ENCODE assay signal across 18 cellular contexts in the genomic region with DNA sequence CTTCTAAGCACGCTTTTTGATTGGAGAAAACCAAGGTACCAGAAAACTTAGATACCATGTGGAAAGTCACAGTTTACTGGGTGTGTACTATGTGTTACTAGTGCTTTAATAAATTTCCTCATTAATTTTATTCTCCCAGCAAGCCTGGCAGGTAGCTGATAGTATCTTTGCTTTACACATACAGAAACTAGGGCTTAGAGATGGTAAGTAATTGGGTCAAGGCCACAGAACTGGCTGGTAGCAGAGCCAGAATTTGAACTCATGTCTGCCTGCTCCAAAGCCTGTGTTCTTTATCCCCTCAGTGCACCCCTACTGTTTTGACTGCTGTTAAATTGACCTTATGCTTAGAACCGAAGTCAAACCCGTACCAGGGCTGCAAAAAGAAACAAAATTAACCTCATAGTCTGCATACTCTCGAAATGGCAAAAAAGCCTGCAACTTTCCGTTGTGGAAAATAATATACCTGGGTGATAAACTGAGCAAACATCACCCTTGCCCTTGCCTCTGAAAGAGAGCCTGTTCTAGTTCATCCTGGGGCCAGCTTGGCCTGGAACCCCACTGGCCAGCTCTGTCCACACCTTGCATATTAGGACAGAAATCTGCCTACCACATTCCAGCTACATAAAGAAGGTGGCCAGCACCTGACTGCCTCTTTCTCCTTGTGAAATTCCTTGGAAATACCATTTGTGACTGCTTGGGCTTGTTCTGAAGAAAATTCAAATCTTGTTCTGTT.
DNase-seq lines count a peak whose midpoint lies in the region; ATAC-seq, FAIRE-seq and TF ChIP-seq lines count a peak whose summit lies in the region.
"Had no signal": no experiment of that assay in that cellular context is flagged by ENCODE, and none has a peak within 500 bp of the region (broad histone marks: within the 10 kb centered on the region; RNA-seq: fewer than 3 reads in every experiment).

No MANE protein-coding gene starts in this region.

- H2BK12ac ChIP-seq in mesenchymal stem cell (ENCODE audit: low read length in 2 of 2): no peak overlapping the region

- no peak overlapping the region for H2BK15ac ChIP-seq in mesenchymal stem cell (ENCODE audit: low read depth, poor library complexity, severe bottlenecking)

- H3K27me3 Mint-ChIP-seq in activated T-cell treated with anti-CD3 and anti-CD28 coated beads, Interleukin-2, amount 50 U/mL, for 24 hours: no peaks in the 10 kb centered on the region
- no peaks in the 10 kb centered on the region for H3K27me3 Mint-ChIP-seq in astrocyte (ENCODE audit: low read depth, unreplicated experiment)

- H2BK120ac ChIP-seq in mesenchymal stem cell (ENCODE audit: low read depth, low read length): no peak overlapping the region

- no peak overlapping the region for H2AFZ ChIP-seq in astrocyte (ENCODE audit: low read depth, low read length)
- no peak overlapping the region for H2AFZ ChIP-seq in mesenchymal stem cell (ENCODE audit: low read depth, low read length)

- peak overlapping the region; percentile 87 for H2AK5ac ChIP-seq in mesenchymal stem cell (ENCODE audit: low read length, severe bottlenecking)

- no peak overlapping the region for H3K4me3 ChIP-seq in astrocyte (ENCODE audit: insufficient read depth, low read depth, low read length)
- no peak overlapping the region for H3K4me3 ChIP-seq in mesenchymal stem cell (ENCODE audit: insufficient read depth in 1 of 2, low read depth in 1 of 2, low read length in 2 of 2)
- H3K4me3 ChIP-seq in upper lobe of right lung: no peak overlapping the region
- H3K4me3 ChIP-seq in thyroid gland (replicated peaks in 1 of 3): no peak overlapping the region

- no peaks in the 10 kb centered on the region for H3K9me3 Mint-ChIP-seq in activated T-cell treated with anti-CD3 and anti-CD28 coated beads, Interleukin-2, amount 50 U/mL, for 24 hours
- H3K9me3 Mint-ChIP-seq in astrocyte (ENCODE audit: unreplicated experiment): no peaks in the 10 kb centered on the region
- H3K9me3 Mint-ChIP-seq: activated T-cell treated with anti-CD3 and anti-CD28 coated beads, Interleukin-2, amount 50 U/mL, for 72 hours; CD8-positive, alpha-beta T cell had no signal

- no peak for TF ChIP-seq CTCF in astrocyte (IDR thresholded peaks at IDR 0.05; ENCODE audit: insufficient read depth, low read depth, low read length)
- TF ChIP-seq CTCF in upper lobe of right lung (IDR thresholded peaks at IDR 0.05): no peak
- no peak for TF ChIP-seq CTCF in thyroid gland (IDR thresholded peaks at IDR 0.05)

- intact Hi-C loops in upper lobe of right lung (cut with DNase I) (no loop called here), thyroid gland (cut with DNase I) (no loop called here)

- H2BK5ac ChIP-seq in mesenchymal stem cell (ENCODE audit: low read depth, low read length, poor library complexity, severe bottlenecking): no peak overlapping the region

- no peak overlapping the region for H3K18ac ChIP-seq in mesenchymal stem cell (ENCODE audit: low read depth in 1 of 2, low read length in 2 of 2)

- H3K36me3 Mint-ChIP-seq in activated T-cell treated with anti-CD3 and anti-CD28 coated beads, Interleukin-2, amount 50 U/mL, for 24 hours (ENCODE audit: low read depth): peaks cover 69% of the 10 kb centered on the region
- H3K36me3 Mint-ChIP-seq in astrocyte (ENCODE audit: low read depth, unreplicated experiment): peaks cover 19% of the 10 kb centered on the region
- H3K36me3 Mint-ChIP-seq: CD8-positive, alpha-beta T cell had no signal

- no peaks in the 10 kb centered on the region for H4K20me1 ChIP-seq in astrocyte (ENCODE audit: insufficient read depth, low read length)

- H3K4me1 ChIP-seq in astrocyte (ENCODE audit: insufficient read depth, low read length) (peaks cover 43% of the 10 kb centered on the region), mesenchymal stem cell (ENCODE audit: control insufficient read depth, insufficient read depth, low read depth, low read length) (peaks cover 18% of the 10 kb centered on the region), upper lobe of right lung (peaks cover 54% of the 10 kb centered on the region), thyroid gland (peaks cover 0 to 39% of the 10 kb centered on the region in 2 donors)

- no peak overlapping the region for H4K91ac ChIP-seq in mesenchymal stem cell (ENCODE audit: low read length)

- no peak overlapping the region for H3K14ac ChIP-seq in mesenchymal stem cell (ENCODE audit: low read length in 2 of 2)

- H3K4ac ChIP-seq in mesenchymal stem cell (ENCODE audit: low read depth in 1 of 2, low read length in 2 of 2): no peak overlapping the region

- no peak for DNase-seq in activated T-cell treated with anti-CD3 and anti-CD28 coated beads, Interleukin-2, amount 50 U/mL, for 24 hours
- no peak for DNase-seq in activated T-cell treated with anti-CD3 and anti-CD28 coated beads, Interleukin-2, amount 50 U/mL, for 1 hour
- DNase-seq in astrocyte (ENCODE audit: low read depth) (no peak), mesenchymal stem cell (no peak), upper lobe of right lung (no peak), thyroid gland (no peak), GM19240 (ENCODE audit: insufficient read length, low spot score) (no peak)
- DNase-seq: activated CD4-positive, alpha-beta T cell treated with anti-CD3 and anti-CD28 coated beads, Interleukin-2, amount 50 U/mL, for 48 hours; activated T-cell treated with anti-CD3 and anti-CD28 coated beads, Interleukin-2, amount 50 U/mL, for 72 hours; CD8-positive, alpha-beta T cell; left cardiac atrium; NCI-H1436 treated with DMSO at 0.1 percent for 48 hours; NK-92 treated with Interleukin-12 subunit alpha and Interleukin-12 subunit beta, amount 100 ng/mL, for 24 hours; stimulated activated CD4-positive, alpha-beta T cell treated with anti-CD3 and anti-CD28 coated beads, Interleukin-4, amount 100 ng/mL, for 4 hours; stimulated activated CD8-positive, alpha-beta memory T cell treated with anti-CD3 and anti-CD28 coated beads, Interleukin-4, amount 100 ng/mL, for 48 hours; trophoblast cell had no signal

- H3K23ac ChIP-seq in mesenchymal stem cell (ENCODE audit: low read length in 2 of 2): no peak overlapping the region

- peaks cover 45% of the 10 kb centered on the region for H3K79me2 ChIP-seq in astrocyte (ENCODE audit: insufficient read depth, low read length)

- H3K27me3 ChIP-seq in astrocyte (ENCODE audit: insufficient read depth, low read length): no peaks in the 10 kb centered on the region
- H3K27me3 ChIP-seq in mesenchymal stem cell (ENCODE audit: control insufficient read depth in 1 of 2, insufficient read depth in 1 of 2, low read length in 2 of 2): no peaks in the 10 kb centered on the region
- H3K27me3 ChIP-seq in upper lobe of right lung: no peaks in the 10 kb centered on the region
- no peaks in the 10 kb centered on the region for H3K27me3 ChIP-seq in thyroid gland

- WGBS in mesenchymal stem cell: 98% methylated on average over 5 of the region's 5 CpGs
- 88 to 97% methylated on average over 5 of the region's 5 CpGs for WGBS in thyroid gland, 2 donors

- H3K27ac Mint-ChIP-seq in activated T-cell treated with anti-CD3 and anti-CD28 coated beads, Interleukin-2, amount 50 U/mL, for 24 hours: peak overlapping the region; percentile 62
- peak overlapping the region; percentile 44 for H3K27ac Mint-ChIP-seq in astrocyte (ENCODE audit: unreplicated experiment)
- H3K27ac Mint-ChIP-seq: CD8-positive, alpha-beta T cell had no signal

- H3K4me3 Mint-ChIP-seq in activated T-cell treated with anti-CD3 and anti-CD28 coated beads, Interleukin-2, amount 50 U/mL, for 24 hours: no peak overlapping the region
- H3K4me3 Mint-ChIP-seq in astrocyte (ENCODE audit: unreplicated experiment): no peak overlapping the region
- H3K4me3 Mint-ChIP-seq: CD8-positive, alpha-beta T cell had no signal

- H3K4me2 ChIP-seq in astrocyte (ENCODE audit: low read length): no peak overlapping the region
- H3K4me2 ChIP-seq in mesenchymal stem cell (ENCODE audit: low read length, poor library complexity, severe bottlenecking): no peak overlapping the region

- H4K8ac ChIP-seq in mesenchymal stem cell (ENCODE audit: low read length): no peak overlapping the region

- H3K36me3 ChIP-seq in astrocyte (ENCODE audit: insufficient read depth, low read length): no peaks in the 10 kb centered on the region
- peaks cover 0 to 4% of the 10 kb centered on the region in 2 experiments for H3K36me3 ChIP-seq in mesenchymal stem cell (ENCODE audit: control insufficient read depth in 1 of 2, insufficient read depth in 2 of 2, low read depth in 1 of 2, low read length in 2 of 2)
- no peaks in the 10 kb centered on the region for H3K36me3 ChIP-seq in upper lobe of right lung
- no peaks in the 10 kb centered on the region for H3K36me3 ChIP-seq in thyroid gland

- H3K27ac ChIP-seq in astrocyte (ENCODE audit: low read depth, low read length) (no peak overlapping the region), mesenchymal stem cell (ENCODE audit: low read length, poor library complexity, severe bottlenecking) (no peak overlapping the region), upper lobe of right lung (peak overlapping the region; percentile 21), thyroid gland (no peak overlapping the region)

- FAIRE-seq in astrocyte (lab: Jason Lieb, UNC): no peak
- FAIRE-seq: A204.1 had no signal

- H3K9ac ChIP-seq in astrocyte (ENCODE audit: low read length) (no peak overlapping the region), mesenchymal stem cell (ENCODE audit: low read length) (no peak overlapping the region)

- ATAC-seq in upper lobe of right lung: no peak
- ATAC-seq in GM21360 (IDR thresholded peaks at IDR 0.05; ENCODE audit: unreplicated experiment): no peak
- ATAC-seq: activated T-cell treated with anti-CD3 and anti-CD28 coated beads, Interleukin-2, amount 50 U/mL, for 72 hours; CD8-positive, alpha-beta T cell; left cardiac atrium had no signal

- peaks cover 24% of the 10 kb centered on the region for H3K79me1 ChIP-seq in mesenchymal stem cell (replicated peaks; ENCODE audit: low read length, poor library complexity, severe bottlenecking)

- H3K4me1 Mint-ChIP-seq in activated T-cell treated with anti-CD3 and anti-CD28 coated beads, Interleukin-2, amount 50 U/mL, for 24 hours (ENCODE audit: low read depth): peaks cover 97% of the 10 kb centered on the region
- peaks cover 54% of the 10 kb centered on the region for H3K4me1 Mint-ChIP-seq in astrocyte (ENCODE audit: low read depth, unreplicated experiment)

- TF ChIP-seq POLR2A in thyroid gland (IDR thresholded peaks at IDR 0.05): no peak

- no peaks in the 10 kb centered on the region for H3K9me3 ChIP-seq in astrocyte (ENCODE audit: insufficient read depth, low read depth, low read length)
- no peaks in the 10 kb centered on the region for H3K9me3 ChIP-seq in mesenchymal stem cell (ENCODE audit: control insufficient read depth, low read length)
- H3K9me3 ChIP-seq in upper lobe of right lung: no peaks in the 10 kb centered on the region
- no peaks in the 10 kb centered on the region for H3K9me3 ChIP-seq in thyroid gland
